ENCODE assay signal across 3 cellular contexts in the genomic region with DNA sequence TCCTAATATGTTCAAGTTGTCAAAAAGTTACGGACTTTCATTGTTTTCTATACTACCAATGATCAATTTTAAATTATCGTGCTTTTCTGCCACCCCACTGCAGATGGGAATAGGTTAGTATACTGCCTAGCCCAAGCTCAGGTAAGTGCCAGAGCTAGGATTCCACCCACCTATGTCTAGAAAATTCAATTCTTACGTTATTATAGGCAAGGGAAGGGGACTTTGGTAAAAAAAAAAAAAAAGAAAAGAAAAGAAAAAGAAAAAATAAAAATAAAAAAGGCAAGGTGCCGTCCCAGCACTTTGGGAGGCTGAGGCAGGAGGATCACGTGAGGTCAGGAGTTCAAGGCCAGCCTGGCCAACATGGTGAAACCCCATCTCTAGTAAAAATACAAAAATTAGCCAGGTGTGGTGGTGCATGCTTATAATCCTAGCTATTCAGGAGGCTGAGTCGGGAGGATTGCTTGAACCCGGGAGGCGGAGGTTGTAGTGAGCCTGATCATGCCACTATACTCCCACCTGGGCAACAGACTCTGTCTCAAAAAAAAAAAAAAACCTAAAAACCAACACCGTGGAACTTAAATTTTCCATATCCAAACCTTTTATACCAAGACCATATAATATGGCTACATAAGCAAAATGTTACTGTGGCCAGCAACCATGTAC.
TF ChIP-seq lines count a peak whose summit lies in the region.

No MANE protein-coding gene starts in this region.

TF ChIP-seq in A549, 52 proteins besides CTCF, POLR2A, EP300 and RAD21:
- TF ChIP-seq JUN (IDR thresholded peaks at IDR 0.05) (0 out of 5 replicates have a peak, but pooled peaks of 1 of the 2 experiments have one; percentile 26), SREBF2 (IDR thresholded peaks at IDR 0.05) (no peak), BHLHE40 (IDR thresholded peaks at IDR 0.05; ENCODE audit: low read depth, low read length) (peak; percentile 45; the same call in 1 of the 2 replicates)

TF ChIP-seq in IMR-90, 13 proteins besides CTCF, POLR2A, EP300 and RAD21:
- no peak for TF ChIP-seq CHD1 (IDR thresholded peaks at IDR 0.05; ENCODE audit: low read depth, low read length)
- TF ChIP-seq MXI1 (IDR thresholded peaks at IDR 0.05; ENCODE audit: borderline replicate concordance, low read depth, low read length) = no peak
- TF ChIP-seq FOS (IDR thresholded peaks at IDR 0.05; ENCODE audit: low read depth, low read length) = no peak
- TF ChIP-seq MAZ (IDR thresholded peaks at IDR 0.05; ENCODE audit: borderline replicate concordance, low read depth, low read length) = no peak
- no peak for TF ChIP-seq NFE2L2 (IDR thresholded peaks at IDR 0.05; ENCODE audit: low read depth, low read length)

TF ChIP-seq in K562, 482 proteins besides CTCF, POLR2A, EP300 and RAD21 (continues in another document):
- TF ChIP-seq RBFOX2 (IDR thresholded peaks at IDR 0.05; ENCODE audit: low read depth, low read length) (peak; percentile 45), PCBP2 (IDR thresholded peaks at IDR 0.05; ENCODE audit: low read depth, low read length, poor library complexity, severe bottlenecking) (no peak), LARP7 (IDR thresholded peaks at IDR 0.05) (peak; percentile 89), RAD51 (IDR thresholded peaks at IDR 0.05; ENCODE audit: borderline replicate concordance, low read depth) (peak; percentile 33; the same call in 1 of the 2 replicates), SMARCE1 (IDR thresholded peaks at IDR 0.05) (0 out of 2 replicates have a peak, but pooled peaks have one; percentile 15), POLR2B (IDR thresholded peaks at IDR 0.05; ENCODE audit: low read depth, partially characterized antibody) (peak; percentile 31), JUNB (CRISPR knock-in tag; conservative IDR thresholded peaks at IDR 0.05) (no peak), BRD9 (IDR thresholded peaks at IDR 0.05; ENCODE audit: low read depth, partially characterized antibody) (peak; percentile 72), TARDBP (IDR thresholded peaks at IDR 0.05) (no peak), LEF1 (IDR thresholded peaks at IDR 0.05) (peak; percentile 27; the same call in 1 of the 2 replicates), ZNF3 (CRISPR knock-in tag; IDR thresholded peaks at IDR 0.05) (no peak), BRD4 (IDR thresholded peaks at IDR 0.05) (no peak), NR3C1 (CRISPR knock-in tag; IDR thresholded peaks at IDR 0.05) (no peak), KAT7 (CRISPR knock-in tag; IDR thresholded peaks at IDR 0.05; ENCODE audit: borderline replicate concordance) (0 out of 2 replicates have a peak, but pooled peaks have one; percentile 18), NR2C1 (IDR thresholded peaks at IDR 0.05) (peak; percentile 38; the same call in 1 of the 2 replicates), NR2C1 (tag; IDR thresholded peaks at IDR 0.05) (peak; percentile 19; the same call in 1 of the 2 replicates), CC2D1A (IDR thresholded peaks at IDR 0.05) (peak; percentile 39; the same call in 1 of the 2 replicates), ATF7 (IDR thresholded peaks at IDR 0.05) (no peak), EHMT2 (IDR thresholded peaks at IDR 0.05) (no peak), HDGF (IDR thresholded peaks at IDR 0.05) (0 out of 2 replicates have a peak, but pooled peaks have one; percentile 81), ZNF184 (CRISPR knock-in tag; IDR thresholded peaks at IDR 0.05) (no peak), NELFE (IDR thresholded peaks at IDR 0.05; ENCODE audit: insufficient read depth, insufficient read length) (no peak), BCOR (IDR thresholded peaks at IDR 0.05) (peak; percentile 68), ZNF232 (CRISPR knock-in tag; IDR thresholded peaks at IDR 0.05) (no peak)
- TF ChIP-seq, protein P1, sequence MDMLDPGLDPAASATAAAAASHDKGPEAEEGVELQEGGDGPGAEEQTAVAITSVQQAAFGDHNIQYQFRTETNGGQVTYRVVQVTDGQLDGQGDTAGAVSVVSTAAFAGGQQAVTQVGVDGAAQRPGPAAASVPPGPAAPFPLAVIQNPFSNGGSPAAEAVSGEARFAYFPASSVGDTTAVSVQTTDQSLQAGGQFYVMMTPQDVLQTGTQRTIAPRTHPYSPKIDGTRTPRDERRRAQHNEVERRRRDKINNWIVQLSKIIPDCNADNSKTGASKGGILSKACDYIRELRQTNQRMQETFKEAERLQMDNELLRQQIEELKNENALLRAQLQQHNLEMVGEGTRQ (CRISPR knock-in tag; IDR thresholded peaks at IDR 0.05) = peak; percentile 42; the same call in 1 of the 2 replicates
- TF ChIP-seq, protein P2, sequence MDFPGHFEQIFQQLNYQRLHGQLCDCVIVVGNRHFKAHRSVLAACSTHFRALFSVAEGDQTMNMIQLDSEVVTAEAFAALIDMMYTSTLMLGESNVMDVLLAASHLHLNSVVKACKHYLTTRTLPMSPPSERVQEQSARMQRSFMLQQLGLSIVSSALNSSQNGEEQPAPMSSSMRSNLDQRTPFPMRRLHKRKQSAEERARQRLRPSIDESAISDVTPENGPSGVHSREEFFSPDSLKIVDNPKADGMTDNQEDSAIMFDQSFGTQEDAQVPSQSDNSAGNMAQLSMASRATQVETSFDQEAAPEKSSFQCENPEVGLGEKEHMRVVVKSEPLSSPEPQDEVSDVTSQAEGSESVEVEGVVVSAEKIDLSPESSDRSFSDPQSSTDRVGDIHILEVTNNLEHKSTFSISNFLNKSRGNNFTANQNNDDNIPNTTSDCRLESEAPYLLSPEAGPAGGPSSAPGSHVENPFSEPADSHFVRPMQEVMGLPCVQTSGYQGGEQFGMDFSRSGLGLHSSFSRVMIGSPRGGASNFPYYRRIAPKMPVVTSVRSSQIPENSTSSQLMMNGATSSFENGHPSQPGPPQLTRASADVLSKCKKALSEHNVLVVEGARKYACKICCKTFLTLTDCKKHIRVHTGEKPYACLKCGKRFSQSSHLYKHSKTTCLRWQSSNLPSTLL (IDR thresholded peaks at IDR 0.05) = peak; percentile 21; the same call in 1 of the 2 replicates
- TF ChIP-seq, protein P3, sequence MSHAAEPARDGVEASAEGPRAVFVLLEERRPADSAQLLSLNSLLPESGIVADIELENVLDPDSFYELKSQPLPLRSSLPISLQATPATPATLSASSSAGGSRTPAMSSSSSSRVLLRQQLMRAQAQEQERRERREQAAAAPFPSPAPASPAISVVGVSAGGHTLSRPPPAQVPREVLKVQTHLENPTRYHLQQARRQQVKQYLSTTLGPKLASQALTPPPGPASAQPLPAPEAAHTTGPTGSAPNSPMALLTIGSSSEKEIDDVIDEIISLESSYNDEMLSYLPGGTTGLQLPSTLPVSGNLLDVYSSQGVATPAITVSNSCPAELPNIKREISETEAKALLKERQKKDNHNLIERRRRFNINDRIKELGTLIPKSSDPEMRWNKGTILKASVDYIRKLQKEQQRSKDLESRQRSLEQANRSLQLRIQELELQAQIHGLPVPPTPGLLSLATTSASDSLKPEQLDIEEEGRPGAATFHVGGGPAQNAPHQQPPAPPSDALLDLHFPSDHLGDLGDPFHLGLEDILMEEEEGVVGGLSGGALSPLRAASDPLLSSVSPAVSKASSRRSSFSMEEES (CRISPR knock-in tag; IDR thresholded peaks at IDR 0.05) = peak; percentile 23; the same call in 1 of the 2 replicates
- TF ChIP-seq, protein P4, sequence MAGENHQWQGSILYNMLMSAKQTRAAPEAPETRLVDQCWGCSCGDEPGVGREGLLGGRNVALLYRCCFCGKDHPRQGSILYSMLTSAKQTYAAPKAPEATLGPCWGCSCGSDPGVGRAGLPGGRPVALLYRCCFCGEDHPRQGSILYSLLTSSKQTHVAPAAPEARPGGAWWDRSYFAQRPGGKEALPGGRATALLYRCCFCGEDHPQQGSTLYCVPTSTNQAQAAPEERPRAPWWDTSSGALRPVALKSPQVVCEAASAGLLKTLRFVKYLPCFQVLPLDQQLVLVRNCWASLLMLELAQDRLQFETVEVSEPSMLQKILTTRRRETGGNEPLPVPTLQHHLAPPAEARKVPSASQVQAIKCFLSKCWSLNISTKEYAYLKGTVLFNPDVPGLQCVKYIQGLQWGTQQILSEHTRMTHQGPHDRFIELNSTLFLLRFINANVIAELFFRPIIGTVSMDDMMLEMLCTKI (IDR thresholded peaks at IDR 0.05; ENCODE audit: partially characterized antibody) = no peak
- TF ChIP-seq, protein P5, sequence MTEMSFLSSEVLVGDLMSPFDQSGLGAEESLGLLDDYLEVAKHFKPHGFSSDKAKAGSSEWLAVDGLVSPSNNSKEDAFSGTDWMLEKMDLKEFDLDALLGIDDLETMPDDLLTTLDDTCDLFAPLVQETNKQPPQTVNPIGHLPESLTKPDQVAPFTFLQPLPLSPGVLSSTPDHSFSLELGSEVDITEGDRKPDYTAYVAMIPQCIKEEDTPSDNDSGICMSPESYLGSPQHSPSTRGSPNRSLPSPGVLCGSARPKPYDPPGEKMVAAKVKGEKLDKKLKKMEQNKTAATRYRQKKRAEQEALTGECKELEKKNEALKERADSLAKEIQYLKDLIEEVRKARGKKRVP (CRISPR knock-in tag; IDR thresholded peaks at IDR 0.05) = no peak
- TF ChIP-seq, protein P6, sequence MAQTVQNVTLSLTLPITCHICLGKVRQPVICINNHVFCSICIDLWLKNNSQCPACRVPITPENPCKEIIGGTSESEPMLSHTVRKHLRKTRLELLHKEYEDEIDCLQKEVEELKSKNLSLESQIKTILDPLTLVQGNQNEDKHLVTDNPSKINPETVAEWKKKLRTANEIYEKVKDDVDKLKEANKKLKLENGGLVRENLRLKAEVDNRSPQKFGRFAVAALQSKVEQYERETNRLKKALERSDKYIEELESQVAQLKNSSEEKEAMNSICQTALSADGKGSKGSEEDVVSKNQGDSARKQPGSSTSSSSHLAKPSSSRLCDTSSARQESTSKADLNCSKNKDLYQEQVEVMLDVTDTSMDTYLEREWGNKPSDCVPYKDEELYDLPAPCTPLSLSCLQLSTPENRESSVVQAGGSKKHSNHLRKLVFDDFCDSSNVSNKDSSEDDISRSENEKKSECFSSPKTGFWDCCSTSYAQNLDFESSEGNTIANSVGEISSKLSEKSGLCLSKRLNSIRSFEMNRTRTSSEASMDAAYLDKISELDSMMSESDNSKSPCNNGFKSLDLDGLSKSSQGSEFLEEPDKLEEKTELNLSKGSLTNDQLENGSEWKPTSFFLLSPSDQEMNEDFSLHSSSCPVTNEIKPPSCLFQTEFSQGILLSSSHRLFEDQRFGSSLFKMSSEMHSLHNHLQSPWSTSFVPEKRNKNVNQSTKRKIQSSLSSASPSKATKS (CRISPR knock-in tag; IDR thresholded peaks at IDR 0.05) = no peak
- TF ChIP-seq, protein P7, sequence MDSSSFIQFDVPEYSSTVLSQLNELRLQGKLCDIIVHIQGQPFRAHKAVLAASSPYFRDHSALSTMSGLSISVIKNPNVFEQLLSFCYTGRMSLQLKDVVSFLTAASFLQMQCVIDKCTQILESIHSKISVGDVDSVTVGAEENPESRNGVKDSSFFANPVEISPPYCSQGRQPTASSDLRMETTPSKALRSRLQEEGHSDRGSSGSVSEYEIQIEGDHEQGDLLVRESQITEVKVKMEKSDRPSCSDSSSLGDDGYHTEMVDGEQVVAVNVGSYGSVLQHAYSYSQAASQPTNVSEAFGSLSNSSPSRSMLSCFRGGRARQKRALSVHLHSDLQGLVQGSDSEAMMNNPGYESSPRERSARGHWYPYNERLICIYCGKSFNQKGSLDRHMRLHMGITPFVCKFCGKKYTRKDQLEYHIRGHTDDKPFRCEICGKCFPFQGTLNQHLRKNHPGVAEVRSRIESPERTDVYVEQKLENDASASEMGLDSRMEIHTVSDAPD (CRISPR knock-in tag; IDR thresholded peaks at IDR 0.05) = no peak
- TF ChIP-seq, protein P8, sequence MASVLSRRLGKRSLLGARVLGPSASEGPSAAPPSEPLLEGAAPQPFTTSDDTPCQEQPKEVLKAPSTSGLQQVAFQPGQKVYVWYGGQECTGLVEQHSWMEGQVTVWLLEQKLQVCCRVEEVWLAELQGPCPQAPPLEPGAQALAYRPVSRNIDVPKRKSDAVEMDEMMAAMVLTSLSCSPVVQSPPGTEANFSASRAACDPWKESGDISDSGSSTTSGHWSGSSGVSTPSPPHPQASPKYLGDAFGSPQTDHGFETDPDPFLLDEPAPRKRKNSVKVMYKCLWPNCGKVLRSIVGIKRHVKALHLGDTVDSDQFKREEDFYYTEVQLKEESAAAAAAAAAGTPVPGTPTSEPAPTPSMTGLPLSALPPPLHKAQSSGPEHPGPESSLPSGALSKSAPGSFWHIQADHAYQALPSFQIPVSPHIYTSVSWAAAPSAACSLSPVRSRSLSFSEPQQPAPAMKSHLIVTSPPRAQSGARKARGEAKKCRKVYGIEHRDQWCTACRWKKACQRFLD (CRISPR knock-in tag; IDR thresholded peaks at IDR 0.05) = no peak
